22 cellular contexts compared by ENCODE assay signal in genomic region chr3:18238721-18239331, GRCh38.
"Had no signal": no experiment of that assay in that cellular context is flagged by ENCODE, and none has a peak within 500 bp of the region (broad histone marks: within the 10 kb centered on the region; RNA-seq: fewer than 3 reads in every experiment).

No MANE protein-coding gene starts in this region.

- H3K4me2 ChIP-seq: hepatocyte had no signal

- ATAC-seq: lower lobe of right lung had no signal

- H3K27me3 ChIP-seq: adrenal gland, esophagus muscularis mucosa, hepatocyte, sigmoid colon, thyroid gland had no signal

- H3K79me2 ChIP-seq: hepatocyte had no signal

- H3K9me3 Mint-ChIP-seq: activated naive CD4-positive, alpha-beta T cell treated with anti-CD3 and anti-CD28 coated beads, Interleukin-2, amount 50 U/mL, for 72 hours; activated T-helper 1 cell treated with anti-CD3 and anti-CD28 coated beads, Interleukin-12 subunit alpha, Interleukin-12 subunit beta, Interleukin-2, Interleukin-4 antibody, amounts not matched to agents 30 ng/mL and 10 ng/mL and 1 ng/mL, durations not matched to agents 14 hours and 24 hours and 36 hours; mesothelial cell of epicardium; nephron had no signal

- H3K36me3 Mint-ChIP-seq: activated naive CD4-positive, alpha-beta T cell treated with anti-CD3 and anti-CD28 coated beads, Interleukin-2, amount 50 U/mL, for 72 hours; mesothelial cell of epicardium had no signal

- FAIRE-seq: islet of Langerhans had no signal

- H2AFZ ChIP-seq: hepatocyte had no signal

- H3K27ac ChIP-seq: adrenal gland, esophagus muscularis mucosa, hepatocyte, lower lobe of right lung, sigmoid colon, thyroid gland, WERI-Rb-1 had no signal

- H3K36me3 ChIP-seq: adrenal gland, esophagus muscularis mucosa, lower lobe of right lung, sigmoid colon, thyroid gland, WERI-Rb-1 had no signal

- DNase-seq: activated CD4-positive, alpha-beta T cell treated with anti-CD3 and anti-CD28 coated beads, Interleukin-2, amount 50 U/mL, for 48 hours; activated gamma-delta T cell treated with Interleukin-2 at 50 U/mL for 16 hours; activated T-cell treated with anti-CD3 and anti-CD28 coated beads for 4 hours; adrenal gland; cerebellar nuclear complex; cortex of kidney; effector CD4-positive, alpha-beta T cell; lower lobe of right lung; posterior cingulate gyrus; sigmoid colon; stimulated activated CD4-positive, alpha-beta T cell treated with anti-CD3 and anti-CD28 coated beads, Interleukin-1b, Interleukin-23, amount 100 ng/mL, for 48 hours; stimulated activated naive CD4-positive, alpha-beta T cell treated with Interleukin-2 at 50 U/mL for 16 hours; T-helper 2 cell; thyroid gland; WERI-Rb-1 had no signal

- H3K4me1 ChIP-seq: adrenal gland, esophagus muscularis mucosa, lower lobe of right lung, thyroid gland had no signal

- H3K4me3 ChIP-seq: adrenal gland, esophagus muscularis mucosa, hepatocyte, lower lobe of right lung, sigmoid colon, thyroid gland had no signal

- H3K4me3 Mint-ChIP-seq: activated T-helper 1 cell treated with anti-CD3 and anti-CD28 coated beads, Interleukin-12 subunit alpha, Interleukin-12 subunit beta, Interleukin-2, Interleukin-4 antibody, amounts not matched to agents 30 ng/mL and 10 ng/mL and 1 ng/mL, durations not matched to agents 14 hours and 24 hours and 36 hours; mesothelial cell of epicardium; nephron had no signal

- H3K9me3 ChIP-seq: adrenal gland, esophagus muscularis mucosa, lower lobe of right lung, sigmoid colon, thyroid gland had no signal

- H3K27ac Mint-ChIP-seq: activated naive CD4-positive, alpha-beta T cell treated with anti-CD3 and anti-CD28 coated beads, Interleukin-2, amount 50 U/mL, for 72 hours; activated T-helper 1 cell treated with anti-CD3 and anti-CD28 coated beads, Interleukin-12 subunit alpha, Interleukin-12 subunit beta, Interleukin-2, Interleukin-4 antibody, amounts not matched to agents 30 ng/mL and 10 ng/mL and 1 ng/mL, durations not matched to agents 14 hours and 24 hours and 36 hours; mesothelial cell of epicardium; nephron had no signal
